Comparison of ENCODE assay signal across 17 cellular contexts in genomic region chr6:25346064-25346463, GRCh38.
DNase-seq lines count a peak whose midpoint lies in the region; ATAC-seq and TF ChIP-seq lines count a peak whose summit lies in the region.
"Had no signal": no experiment of that assay in that cellular context is flagged by ENCODE, and none has a peak within 500 bp of the region (broad histone marks: within the 10 kb centered on the region; RNA-seq: fewer than 3 reads in every experiment).

No MANE protein-coding gene starts in this region.

- TF ChIP-seq CTCF in lower leg skin (IDR thresholded peaks at IDR 0.05), result no peak

- 69 to 75% methylated on average over 3 of the region's 3 CpGs for WGBS in lower leg skin, 2 donors

- DNase-seq in DMS53 (lab: John Stamatoyannopoulos, UW), result peak; percentile 93
- peak; percentile 49 for DNase-seq in NCI-H1092 treated with DMSO at 0.1 percent for 48 hours (lab: John Stamatoyannopoulos, UW)
- DNase-seq in NCI-H748 treated with DMSO at 0.1 percent for 48 hours (lab: John Stamatoyannopoulos, UW), result peak; percentile 39
- peak; percentile 85 for DNase-seq in islet precursor cell
- no peak for DNase-seq in stimulated activated CD4-positive, alpha-beta T cell treated with anti-CD3 and anti-CD28 coated beads, Interleukin-4, amount 100 ng/mL, for 4 hours
- DNase-seq in lower leg skin (ENCODE audit: low spot score in 2 of 2), result no peak
- DNase-seq: activated CD4-positive, alpha-beta memory T cell treated with anti-CD3 and anti-CD28 coated beads, Interleukin-2, amount 10 ng/mL, durations not matched to agents 7 days and 5 days; activated T-cell treated with anti-CD3 and anti-CD28 coated beads, Interleukin-2, amount 50 U/mL, for 24 hours; CD4-positive, alpha-beta memory T cell; foreskin melanocyte; left ventricle myocardium superior; NCI-H1048; NCI-H526; pancreas had no signal

- no peak for TF ChIP-seq POLR2A in lower leg skin (IDR thresholded peaks at IDR 0.05)

- intact Hi-C loops in lower leg skin (cut with DNase I; ENCODE audit: low total_unique reads), result no loop called here

- no peak for ATAC-seq in HG02642 (IDR thresholded peaks at IDR 0.05; ENCODE audit: poor library complexity, unreplicated experiment)
- ATAC-seq in GM19328 (IDR thresholded peaks at IDR 0.05; ENCODE audit: unreplicated experiment), result no peak
- ATAC-seq: left ventricle myocardium superior, WTC11 had no signal

- H3K4me3 ChIP-seq in lower leg skin (ENCODE audit: low read depth, poor library complexity, severe bottlenecking), result no peak overlapping the region
- H3K4me3 ChIP-seq: pancreas had no signal

Comparison
In these comparisons a context has a peak if more than half of its experiments do, and no peak if none do; other contexts are left out.
1. DNase-seq: peak in DMS53 (single experiment), NCI-H1092 treated with DMSO at 0.1 percent for 48 hours (single experiment), NCI-H748 treated with DMSO at 0.1 percent for 48 hours (single experiment) and islet precursor cell (single experiment); none in stimulated activated CD4-positive, alpha-beta T cell treated with anti-CD3 and anti-CD28 coated beads, Interleukin-4, amount 100 ng/mL, for 4 hours (0 of 2) and lower leg skin (0 of 2).